ENCODE assay signal across 25 cellular contexts in the genomic region with DNA sequence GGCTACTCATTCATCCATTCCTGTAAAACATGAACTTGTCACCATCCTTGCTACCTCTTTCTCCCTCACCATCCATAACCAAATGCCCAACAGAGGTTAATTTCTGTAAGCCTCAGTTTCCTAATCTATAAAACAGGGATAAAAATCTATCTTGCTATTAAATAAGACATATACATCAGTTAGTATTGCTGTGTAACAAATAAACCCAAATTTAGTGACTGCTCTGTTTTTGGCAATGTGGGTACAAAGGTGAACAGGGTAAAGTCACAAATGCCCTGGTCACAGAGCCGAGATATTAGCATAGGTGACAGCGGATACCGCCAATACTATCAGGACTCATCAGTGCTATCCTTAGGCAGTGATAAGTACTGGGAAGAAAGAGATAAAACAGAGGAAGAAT.
"Had no signal": no experiment of that assay in that cellular context is flagged by ENCODE, and none has a peak within 500 bp of the region (broad histone marks: within the 10 kb centered on the region; RNA-seq: fewer than 3 reads in every experiment).

No MANE protein-coding gene starts in this region.

- H3K4me3 ChIP-seq: MG63, SJSA1, SK-N-MC had no signal

- DNase-seq: Karpas-422, KG1, MG63, NCI-H1092, NCI-H1105 treated with DMSO at 0.1 percent for 48 hours, NCI-H1417 treated with DMSO at 0.1 percent for 48 hours, NCI-H146, NCI-H1694 treated with DMSO at 0.1 percent for 48 hours, NCI-H1930, NCI-H2081, NCI-H2171, NCI-H226, NCI-H446, NCI-H510A, NCI-H524 treated with DMSO at 0.1 percent for 48 hours, NCI-H69, NCI-H774, Right ventricle myocardium superior, RPMI8226, SIG-M5 had no signal

- FAIRE-seq: HTR-8/SVneo, RCC 7860 had no signal

- H3K27me3 ChIP-seq: MG63, SJSA1 had no signal

- H3K9me3 ChIP-seq: MG63, SJSA1 had no signal

- H3K36me3 ChIP-seq: MG63, SJSA1 had no signal

- H3K27ac ChIP-seq: HL-60, SJSA1, SK-N-MC had no signal
